Comparison of ENCODE assay signal across 18 cellular contexts in genomic region chr9:33109850-33110595, GRCh38. TPM values are rescaled to one million over a fixed set of nuclear protein-coding genes. Genes with fewer than 3 reads are reported as not detected.
A peak's percentile ranks its signal among the peaks of the same experiment; 100 is the strongest.
DNase-seq lines count a peak whose midpoint lies in the region; ATAC-seq, FAIRE-seq and TF ChIP-seq lines count a peak whose summit lies in the region.
"Had no signal": no experiment of that assay in that cellular context is flagged by ENCODE, and none has a peak within 500 bp of the region (broad histone marks: within the 10 kb centered on the region; RNA-seq: fewer than 3 reads in every experiment).

No MANE protein-coding gene starts in this region.

- H3K9me3 ChIP-seq in CD4-positive, CD25-positive, alpha-beta regulatory T cell (ENCODE audit: control insufficient read depth in 2 of 2, low read length in 2 of 2) = no peaks in the 10 kb centered on the region
- no peaks in the 10 kb centered on the region for H3K9me3 ChIP-seq in GM23248 (ENCODE audit: low read depth)
- H3K9me3 ChIP-seq: gastrocnemius medialis, mucosa of descending colon, right lobe of liver had no signal

- in situ Hi-C loops in GM23248 (cut with MboI) = no loop called here

- no peak overlapping the region for H3K4me3 ChIP-seq in CD4-positive, CD25-positive, alpha-beta regulatory T cell (ENCODE audit: low read depth, low read length)
- H3K4me3 ChIP-seq in GM23248 = no peak overlapping the region
- H3K4me3 ChIP-seq: gastrocnemius medialis, mucosa of descending colon, right lobe of liver had no signal

- H3K27me3 Mint-ChIP-seq in CD4-positive, CD25-positive, alpha-beta regulatory T cell = no peaks in the 10 kb centered on the region
- H3K27me3 Mint-ChIP-seq in activated T-helper 17 cell treated with anti-CD3 and anti-CD28 coated beads, Interleukin-2, amount 50 U/mL, for 72 hours = no peaks in the 10 kb centered on the region
- H3K27me3 Mint-ChIP-seq in mesothelial cell of epicardium (ENCODE audit: low read depth) = no peaks in the 10 kb centered on the region

- H3K27ac Mint-ChIP-seq in CD4-positive, CD25-positive, alpha-beta regulatory T cell = peak overlapping the region in 2 of 3 donors; percentile 14 to 71
- peak overlapping the region; percentile 62 for H3K27ac Mint-ChIP-seq in activated T-helper 17 cell treated with anti-CD3 and anti-CD28 coated beads, Interleukin-2, amount 50 U/mL, for 72 hours
- peak overlapping the region; percentile 14 for H3K27ac Mint-ChIP-seq in mesothelial cell of epicardium

- FAIRE-seq in GM19239 (lab: Jason Lieb, UNC) = no peak
- FAIRE-seq: G401.6 had no signal

- H3K27ac ChIP-seq in CD4-positive, CD25-positive, alpha-beta regulatory T cell (ENCODE audit: insufficient read depth, low read length, poor library complexity, severe bottlenecking) = no peak overlapping the region
- peak overlapping the region; percentile 12; the same call in 1 of the 2 replicates for H3K27ac ChIP-seq in GM23248
- H3K27ac ChIP-seq: right lobe of liver had no signal

- peaks cover 0 to 7% (median 6%) of the 10 kb centered on the region in 4 donors for H3K4me1 Mint-ChIP-seq in CD4-positive, CD25-positive, alpha-beta regulatory T cell
- peaks cover 8% of the 10 kb centered on the region for H3K4me1 Mint-ChIP-seq in activated T-helper 17 cell treated with anti-CD3 and anti-CD28 coated beads, Interleukin-2, amount 50 U/mL, for 72 hours
- H3K4me1 Mint-ChIP-seq in mesothelial cell of epicardium = peaks cover 17% of the 10 kb centered on the region

- peaks cover 29% of the 10 kb centered on the region for H3K36me3 Mint-ChIP-seq in CD4-positive, CD25-positive, alpha-beta regulatory T cell
- peaks cover 60% of the 10 kb centered on the region for H3K36me3 Mint-ChIP-seq in activated T-helper 17 cell treated with anti-CD3 and anti-CD28 coated beads, Interleukin-2, amount 50 U/mL, for 72 hours (ENCODE audit: low read depth)
- H3K36me3 Mint-ChIP-seq in mesothelial cell of epicardium = peaks cover 9% of the 10 kb centered on the region

- no peaks in the 10 kb centered on the region for H3K27me3 ChIP-seq in CD4-positive, CD25-positive, alpha-beta regulatory T cell (ENCODE audit: control insufficient read depth, insufficient read depth, low read length)
- no peaks in the 10 kb centered on the region for H3K27me3 ChIP-seq in GM23248 (replicated peaks; ENCODE audit: insufficient read depth)
- H3K27me3 ChIP-seq: gastrocnemius medialis, right lobe of liver had no signal

- no peaks in the 10 kb centered on the region for H3K9me2 ChIP-seq in GM23248 (ENCODE audit: insufficient read depth)

- H3K4me1 ChIP-seq in CD4-positive, CD25-positive, alpha-beta regulatory T cell (ENCODE audit: control insufficient read depth, insufficient read depth, low read length, poor library complexity, severe bottlenecking) = no peaks in the 10 kb centered on the region
- H3K4me1 ChIP-seq in GM23248 (ENCODE audit: insufficient read depth) = peaks cover 32% of the 10 kb centered on the region

- no peak for TF ChIP-seq CTCF in mesothelial cell of epicardium (IDR thresholded peaks at IDR 0.05; ENCODE audit: unreplicated experiment)

- peaks cover 46% of the 10 kb centered on the region for H3F3A ChIP-seq in GM23248 (ENCODE audit: insufficient read depth)

- H3K4me2 ChIP-seq in GM23248 (ENCODE audit: unreplicated experiment) = no peak overlapping the region

- no peak for ATAC-seq in CD4-positive, CD25-positive, alpha-beta regulatory T cell (ENCODE audit: low read depth in 2 of 2)
- peak; percentile 61 for ATAC-seq in activated T-helper 17 cell treated with anti-CD3 and anti-CD28 coated beads, Interleukin-2, amount 50 U/mL, for 72 hours (replicated peaks)
- no peak for ATAC-seq in HG02981 (IDR thresholded peaks at IDR 0.05; ENCODE audit: unreplicated experiment)
- ATAC-seq: gastrocnemius medialis had no signal

- WGBS in GM23248 (ENCODE audit: low coverage in 1 of 2, low lambda C conversion rate in 2 of 2, missing lambda C conversion rate in 2 of 2), 2 experiments = 94 to 95% methylated on average over 1 of the region's 1 CpG

- no peak overlapping the region for H3K4me3 Mint-ChIP-seq in CD4-positive, CD25-positive, alpha-beta regulatory T cell
- no peak overlapping the region for H3K4me3 Mint-ChIP-seq in activated T-helper 17 cell treated with anti-CD3 and anti-CD28 coated beads, Interleukin-2, amount 50 U/mL, for 72 hours
- no peak overlapping the region for H3K4me3 Mint-ChIP-seq in mesothelial cell of epicardium

- no peak overlapping the region for H2AFZ ChIP-seq in GM23248

- H3K9me3 Mint-ChIP-seq in CD4-positive, CD25-positive, alpha-beta regulatory T cell = no peaks in the 10 kb centered on the region
- H3K9me3 Mint-ChIP-seq in activated T-helper 17 cell treated with anti-CD3 and anti-CD28 coated beads, Interleukin-2, amount 50 U/mL, for 72 hours = no peaks in the 10 kb centered on the region
- H3K9me3 Mint-ChIP-seq in mesothelial cell of epicardium = no peaks in the 10 kb centered on the region

- no peaks in the 10 kb centered on the region for H4K20me1 ChIP-seq in GM23248 (ENCODE audit: insufficient read depth)

- H3K9ac ChIP-seq in GM23248 = no peak overlapping the region

- DNase-seq in CD4-positive, CD25-positive, alpha-beta regulatory T cell = no peak
- no peak for DNase-seq in GM23248
- DNase-seq in mesothelial cell of epicardium (ENCODE audit: low spot score in 2 of 2, unreplicated experiment in 2 of 2) = no peak
- no peak for DNase-seq in NCI-H510A treated with DMSO at 0.1 percent for 48 hours (lab: John Stamatoyannopoulos, UW)
- no peak for DNase-seq in GM19239 (ENCODE audit: insufficient read length, low spot score)
- DNase-seq in nucleus accumbens (lab: John Stamatoyannopoulos, UW) = no peak
- DNase-seq: erythroblast, gastrocnemius medialis, mucosa of descending colon, NCI-H1105, NCI-H2107, NCI-H526 treated with DMSO at 0.1 percent for 48 hours, SHP77, T-helper 2 cell had no signal

- peaks cover 44% of the 10 kb centered on the region for H3K36me3 ChIP-seq in CD4-positive, CD25-positive, alpha-beta regulatory T cell (ENCODE audit: control insufficient read depth, insufficient read depth, low read length)
- peaks cover 24% of the 10 kb centered on the region for H3K36me3 ChIP-seq in GM23248 (ENCODE audit: low read depth)

- peaks cover 36% of the 10 kb centered on the region for H3K79me2 ChIP-seq in GM23248 (ENCODE audit: insufficient read depth)

RNA-seq across cellular contexts. Expression of gene SMU1, which starts 33.5 kb away (rescaled TPM):
- total RNA-seq in CD4-positive, CD25-positive, alpha-beta regulatory T cell = 22.7 TPM
- polyA plus RNA-seq in CD4-positive, CD25-positive, alpha-beta regulatory T cell = 10 to 100 TPM; 23.7 to 27.9 (median 24.9) TPM
- 23.1 and 26.3 TPM in 2 replicates for total RNA-seq in GM23248 (2014; rRNA removed; shearing (Covaris generic))
- polyA plus RNA-seq in GM23248 (2016; fragmentation: Nextera tagmentation; extraction: Ambion mirVana) = 18.6 and 20.9 TPM in 2 replicates
- 10 to 100 TPM; 24.2 to 30.9 TPM for total RNA-seq in activated T-helper 17 cell treated with anti-CD3 and anti-CD28 coated beads, Interleukin-2, amount 50 U/mL, for 72 hours
- total RNA-seq in mesothelial cell of epicardium = 24.3 to 24.5 TPM (median 24.4 TPM) in 3 replicates

RNA-seq across cellular contexts. Expression of gene B4GALT1, which starts 57.1 kb away (rescaled TPM):
- 87.8 TPM for total RNA-seq in CD4-positive, CD25-positive, alpha-beta regulatory T cell
- polyA plus RNA-seq in CD4-positive, CD25-positive, alpha-beta regulatory T cell = 10 to 100 TPM; 18.8 to 21.7 (median 20.6) TPM
- total RNA-seq in GM23248 (2014; rRNA removed; shearing (Covaris generic)) = 70.8 and 74.3 TPM in 2 replicates
- 139 and 140 TPM in 2 replicates for polyA plus RNA-seq in GM23248 (2016; fragmentation: Nextera tagmentation; extraction: Ambion mirVana)
- total RNA-seq in activated T-helper 17 cell treated with anti-CD3 and anti-CD28 coated beads, Interleukin-2, amount 50 U/mL, for 72 hours = 10 to 100 TPM; 45.4 to 57.9 TPM
- 78.3 to 81.4 TPM (median 78.9 TPM) in 3 replicates for total RNA-seq in mesothelial cell of epicardium
